11 cellular contexts compared by ENCODE assay signal in genomic region chr5:59744531-59744992, GRCh38.
DNase-seq lines count a peak whose midpoint lies in the region; ATAC-seq and TF ChIP-seq lines count a peak whose summit lies in the region.
"Had no signal": no experiment of that assay in that cellular context is flagged by ENCODE, and none has a peak within 500 bp of the region (broad histone marks: within the 10 kb centered on the region; RNA-seq: fewer than 3 reads in every experiment).

No MANE protein-coding gene starts in this region.

- DNase-seq in Caki2 (ENCODE audit: low read depth) = peak; percentile 44
- peak; percentile 83 for DNase-seq in NCI-H2227 (lab: John Stamatoyannopoulos, UW; ENCODE audit: unreplicated experiment)
- DNase-seq in coronary artery (ENCODE audit: low spot score) = no peak
- DNase-seq in myocyte (ENCODE audit: low read depth) = peak; percentile 44
- DNase-seq in HT-29 (ENCODE audit: low spot score) = no peak
- no peak for DNase-seq in activated CD4-positive, CD25-positive, alpha-beta regulatory T cell (lab: John Stamatoyannopoulos, UW)
- no peak for DNase-seq in uterus

- no peaks in the 10 kb centered on the region for H3K27me3 ChIP-seq in uterus
- H3K27me3 ChIP-seq: BLaER1 treated with 17β-estradiol and CSF1 and Interleukin-3, amounts not matched to agents 10 nM and 100 nM; cardiac muscle cell; neutrophil had no signal

- H3K4me3 ChIP-seq in coronary artery (no peak overlapping the region), uterus (no peak overlapping the region)
- H3K4me3 ChIP-seq: BLaER1 treated with 17β-estradiol and CSF1 and Interleukin-3, amounts not matched to agents 10 nM and 100 nM; cardiac muscle cell had no signal

- TF ChIP-seq CTCF in coronary artery (IDR thresholded peaks at IDR 0.05) = no peak
- TF ChIP-seq CTCF in uterus (IDR thresholded peaks at IDR 0.05) = no peak

- no peak for ATAC-seq in HG02642 (IDR thresholded peaks at IDR 0.05; ENCODE audit: poor library complexity, unreplicated experiment)

- H3K9me3 ChIP-seq in uterus = no peaks in the 10 kb centered on the region
- H3K9me3 ChIP-seq: BLaER1 treated with 17β-estradiol and CSF1 and Interleukin-3, amounts not matched to agents 10 nM and 100 nM; neutrophil had no signal

- no peaks in the 10 kb centered on the region for H3K36me3 ChIP-seq in uterus
- H3K36me3 ChIP-seq: BLaER1 treated with 17β-estradiol and CSF1 and Interleukin-3, amounts not matched to agents 10 nM and 100 nM; cardiac muscle cell; neutrophil had no signal

- no peaks in the 10 kb centered on the region for H3K4me1 ChIP-seq in uterus
- H3K4me1 ChIP-seq: BLaER1 treated with 17β-estradiol and CSF1 and Interleukin-3, amounts not matched to agents 10 nM and 100 nM had no signal

- H3K27ac ChIP-seq in coronary artery (peak overlapping the region; percentile 61 to 62), uterus (no peak overlapping the region)
- H3K27ac ChIP-seq: BLaER1 treated with 17β-estradiol and CSF1 and Interleukin-3, amounts not matched to agents 10 nM and 100 nM; cardiac muscle cell; neutrophil had no signal

- no peak for TF ChIP-seq POLR2A in uterus (IDR thresholded peaks at IDR 0.05)

- in situ Hi-C loops in Caki2 (cut with HindIII; ENCODE audit: low pct_unique_long_range_greater_than_20kb, low sequenced_read_pairs) = no loop called here

- intact Hi-C loops in uterus (cut with DNase I; ENCODE audit: low total_unique reads) = no loop called here

Comparison
In these comparisons a context has a peak if more than half of its experiments do, and no peak if none do; other contexts are left out.
1. DNase-seq: peak in Caki2 (single experiment), NCI-H2227 (single experiment) and myocyte (single experiment); none in coronary artery (single experiment), HT-29 (single experiment), activated CD4-positive, CD25-positive, alpha-beta regulatory T cell (0 of 4) and uterus (0 of 2).
2. H3K27ac ChIP-seq: peak in coronary artery (2 of 2); none in uterus (0 of 2).